Comparison of ENCODE assay signal across 8 cellular contexts in genomic region chr20:34705008-34705382, GRCh38. TPM values are rescaled to one million over a fixed set of nuclear protein-coding genes. Genes with fewer than 3 reads are reported as not detected.
DNase-seq lines count a peak whose midpoint lies in the region; ATAC-seq and TF ChIP-seq lines count a peak whose summit lies in the region.

No MANE protein-coding gene starts in this region.

- H3K27me3 ChIP-seq in right atrium auricular region (no peaks in the 10 kb centered on the region), mesenchymal stem cell (ENCODE audit: control insufficient read depth in 1 of 2, insufficient read depth in 1 of 2, low read length in 2 of 2) (peaks cover 0 to 11% of the 10 kb centered on the region in 2 experiments), vagina (no peaks in the 10 kb centered on the region)

- H3K4me1 ChIP-seq in right atrium auricular region (peaks cover 0 to 60% of the 10 kb centered on the region in 2 donors), mesenchymal stem cell (ENCODE audit: control insufficient read depth, insufficient read depth, low read depth, low read length) (peaks cover 18% of the 10 kb centered on the region), vagina (peaks cover 24% of the 10 kb centered on the region)

- in situ Hi-C loops in astrocyte of the spinal cord (cut with HindIII; ENCODE audit: low sequenced_read_pairs), result no loop called here

- H3K14ac ChIP-seq in mesenchymal stem cell (ENCODE audit: low read length in 2 of 2), result no peak overlapping the region

- TF ChIP-seq CTCF in right atrium auricular region (IDR thresholded peaks at IDR 0.05) (no peak), astrocyte of the spinal cord (IDR thresholded peaks at IDR 0.05; ENCODE audit: low read depth, low read length) (no peak), vagina (IDR thresholded peaks at IDR 0.05) (no peak)

- peak overlapping the region; percentile 26 to 30 for H3K18ac ChIP-seq in mesenchymal stem cell (ENCODE audit: low read depth in 1 of 2, low read length in 2 of 2)

- no peak overlapping the region for H2BK120ac ChIP-seq in mesenchymal stem cell (ENCODE audit: low read depth, low read length)

- H4K91ac ChIP-seq in mesenchymal stem cell (ENCODE audit: low read length), result peak overlapping the region; percentile 62

- no peak overlapping the region for H2AFZ ChIP-seq in mesenchymal stem cell (ENCODE audit: low read depth, low read length)

- no peak overlapping the region for H2BK5ac ChIP-seq in mesenchymal stem cell (ENCODE audit: low read depth, low read length, poor library complexity, severe bottlenecking)

- H3K4ac ChIP-seq in mesenchymal stem cell (ENCODE audit: low read depth in 1 of 2, low read length in 2 of 2), result peak overlapping the region; percentile 10 to 67

- H3K36me3 ChIP-seq in right atrium auricular region, result no peaks in the 10 kb centered on the region
- peaks cover 0 to 4% of the 10 kb centered on the region in 2 experiments for H3K36me3 ChIP-seq in mesenchymal stem cell (ENCODE audit: control insufficient read depth in 1 of 2, insufficient read depth in 2 of 2, low read depth in 1 of 2, low read length in 2 of 2)
- no peaks in the 10 kb centered on the region for H3K36me3 ChIP-seq in vagina

- no peak overlapping the region for H3K23ac ChIP-seq in mesenchymal stem cell (ENCODE audit: low read length in 2 of 2)

- H3K4me3 ChIP-seq in right atrium auricular region (peak overlapping the region; percentile 65 to 96), astrocyte of the spinal cord (ENCODE audit: low read depth, low read length) (peak overlapping the region; percentile 85), mesenchymal stem cell (ENCODE audit: insufficient read depth in 1 of 2, low read depth in 1 of 2, low read length in 2 of 2) (peak overlapping the region; percentile 83 to 88), vagina (peak overlapping the region; percentile 89 to 96)

- ATAC-seq in Right ventricle myocardium inferior, result no peak

- peaks cover 10% of the 10 kb centered on the region for H3K79me1 ChIP-seq in mesenchymal stem cell (replicated peaks; ENCODE audit: low read length, poor library complexity, severe bottlenecking)

- TF ChIP-seq POLR2A in vagina (IDR thresholded peaks at IDR 0.05), result no peak

- H4K8ac ChIP-seq in mesenchymal stem cell (ENCODE audit: low read length), result no peak overlapping the region

- H3K4me2 ChIP-seq in mesenchymal stem cell (ENCODE audit: low read length, poor library complexity, severe bottlenecking), result peak overlapping the region; percentile 58

- no peak overlapping the region for H2AK5ac ChIP-seq in mesenchymal stem cell (ENCODE audit: low read length, severe bottlenecking)

- intact Hi-C loops in Right ventricle myocardium inferior (cut with DNase I), result loop anchor here (2.0 to 5.0 kb wide), 2 partner anchors 28 to 168 kb away; partner anchors contain the start of gene PIGU
- intact Hi-C loops in vagina (cut with DNase I), result loop anchor here (10.0 kb wide), 1 partner anchor 170 kb away; no protein-coding TSS in a partner anchor

- peak overlapping the region; percentile 92 for H3K9ac ChIP-seq in mesenchymal stem cell (ENCODE audit: low read length)

- DNase-seq in right atrium auricular region (ENCODE audit: low spot score) (no peak), Right ventricle myocardium inferior (ENCODE audit: missing footprints) (no peak), astrocyte of the spinal cord (ENCODE audit: low read depth, low spot score) (no peak), mesenchymal stem cell (no peak), vagina (ENCODE audit: extremely low spot score in 2 of 2) (no peak), iPS-NIHi11 (ENCODE audit: low spot score) (no peak), NCI-H146 treated with DMSO at 0.1 percent for 48 hours (lab: John Stamatoyannopoulos, UW; ENCODE audit: unreplicated experiment) (no peak)
- DNase-seq in central memory CD4-positive, alpha-beta T cell, result no peak

- peak overlapping the region; percentile 100 for H3K27ac ChIP-seq in right atrium auricular region
- no peak overlapping the region for H3K27ac ChIP-seq in mesenchymal stem cell (ENCODE audit: low read length, poor library complexity, severe bottlenecking)
- peak overlapping the region; percentile 99 for H3K27ac ChIP-seq in vagina

- H3K9me3 ChIP-seq in right atrium auricular region, result no peaks in the 10 kb centered on the region
- H3K9me3 ChIP-seq in mesenchymal stem cell (ENCODE audit: control insufficient read depth, low read length), result no peaks in the 10 kb centered on the region
- no peaks in the 10 kb centered on the region for H3K9me3 ChIP-seq in vagina

- no peak overlapping the region for H2BK12ac ChIP-seq in mesenchymal stem cell (ENCODE audit: low read length in 2 of 2)

- H2BK15ac ChIP-seq in mesenchymal stem cell (ENCODE audit: low read depth, poor library complexity, severe bottlenecking), result no peak overlapping the region

- 70% methylated on average over 5 of the region's 5 CpGs for WGBS in mesenchymal stem cell

RNA-seq across cellular contexts. Expression of gene TP53INP2, which starts 0.9 kb away (rescaled TPM):
- total RNA-seq in right atrium auricular region (10 to 100 TPM; 59.5 to 66.0 TPM), Right ventricle myocardium inferior (113 TPM), vagina (14.5 TPM)
- polyA plus RNA-seq in mesenchymal stem cell (2013, experiment 1 of 2), result 44.3 TPM
- 41.7 TPM for polyA plus RNA-seq in mesenchymal stem cell (2013, experiment 2 of 2)

RNA-seq across cellular contexts. Expression of gene PIGU, which starts 28.1 kb away (rescaled TPM):
- total RNA-seq in right atrium auricular region (10 to 100 TPM; 16.6 to 17.7 TPM), Right ventricle myocardium inferior (12.9 TPM), vagina (12.3 TPM)
- polyA plus RNA-seq in mesenchymal stem cell (2013, experiment 1 of 2), result 22.2 TPM
- polyA plus RNA-seq in mesenchymal stem cell (2013, experiment 2 of 2), result 23.9 TPM
